In the genomic region with DNA sequence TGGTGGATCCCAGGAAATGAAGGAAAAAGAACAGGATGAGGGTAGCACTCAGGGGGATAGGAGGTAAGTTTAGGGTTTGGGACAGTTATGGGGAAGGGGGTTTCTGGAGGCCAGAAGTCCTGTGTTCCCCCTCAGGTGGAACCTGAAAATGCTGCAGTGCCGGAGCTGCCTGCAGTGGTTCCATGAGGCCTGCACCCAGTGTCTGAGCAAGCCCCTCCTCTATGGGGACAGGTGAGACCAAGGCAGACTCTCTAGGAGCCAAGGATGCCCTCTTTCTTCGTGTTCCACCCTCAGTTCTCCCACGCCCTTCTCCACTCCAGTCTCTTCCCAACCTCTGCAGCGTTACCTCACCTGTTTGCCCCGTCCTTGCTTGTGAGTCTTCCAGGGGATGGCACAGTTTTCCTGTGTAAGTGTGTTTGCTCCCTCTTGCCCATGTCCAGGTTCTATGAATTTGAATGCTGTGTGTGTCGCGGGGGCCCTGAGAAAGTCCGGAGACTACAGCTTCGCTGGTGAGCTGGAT, we compare ENCODE assay signal across 17 cellular contexts. TPM values are rescaled to one million over a fixed set of nuclear protein-coding genes. Genes with fewer than 3 reads are reported as not detected.
DNase-seq lines count a peak whose midpoint lies in the region; ATAC-seq and TF ChIP-seq lines count a peak whose summit lies in the region.
"Had no signal": no experiment of that assay in that cellular context is flagged by ENCODE, and none has a peak within 500 bp of the region (broad histone marks: within the 10 kb centered on the region; RNA-seq: fewer than 3 reads in every experiment).

No MANE protein-coding gene starts in this region.

- DNase-seq in stimulated activated naive CD8-positive, alpha-beta T cell treated with anti-CD3 and anti-CD28 coated beads, Interleukin-15, amount 100 ng/mL, for 72 hours = no peak
- no peak for DNase-seq in stimulated activated naive CD8-positive, alpha-beta T cell treated with anti-CD3 and anti-CD28 coated beads, Interleukin-15, Interleukin-2, amounts not matched to agents 100 U/mL and 50 U/mL, for 24 hours
- no peak for DNase-seq in activated T-helper 1 cell treated with anti-CD3 and anti-CD28 coated beads, Interleukin-12 subunit alpha, Interleukin-12 subunit beta, Interleukin-2, Interleukin-4 antibody, amounts not matched to agents 30 ng/mL and 10 ng/mL and 1 ng/mL, durations not matched to agents 14 hours and 24 hours and 36 hours (ENCODE audit: low spot score)
- DNase-seq in memory B cell (ENCODE audit: low spot score in 2 of 2) (no peak), type B pancreatic cell (ENCODE audit: extremely low spot score, unreplicated experiment) (no peak), NCI-H146 (lab: John Stamatoyannopoulos, UW) (no peak), NCI-H2227 treated with DMSO at 0.1 percent for 48 hours (lab: John Stamatoyannopoulos, UW) (no peak)
- DNase-seq: activated CD4-positive, alpha-beta T cell treated with anti-CD3 and anti-CD28 coated beads for 1 hour; effector CD8-positive, alpha-beta T cell; foreskin fibroblast; HCEC 1CT; Karpas-422; NCI-H1436 treated with DMSO at 0.1 percent for 48 hours; PC-9; stimulated activated CD4-positive, alpha-beta T cell treated with anti-CD3 and anti-CD28 coated beads, Interleukin-15, amount 100 ng/mL, for 24 hours; testis had no signal

- H3K9me3 Mint-ChIP-seq in stimulated activated naive CD8-positive, alpha-beta T cell treated with anti-CD3 and anti-CD28 coated beads, Interleukin-15, amount 100 ng/mL, for 72 hours = no peaks in the 10 kb centered on the region
- no peaks in the 10 kb centered on the region for H3K9me3 Mint-ChIP-seq in activated T-helper 1 cell treated with anti-CD3 and anti-CD28 coated beads, Interleukin-12 subunit alpha, Interleukin-12 subunit beta, Interleukin-2, Interleukin-4 antibody, amounts not matched to agents 30 ng/mL and 10 ng/mL and 1 ng/mL, durations not matched to agents 14 hours and 24 hours and 36 hours
- H3K9me3 Mint-ChIP-seq in memory B cell = no peaks in the 10 kb centered on the region
- no peaks in the 10 kb centered on the region for H3K9me3 Mint-ChIP-seq in type B pancreatic cell

- peaks cover 33% of the 10 kb centered on the region for H3K36me3 Mint-ChIP-seq in activated T-helper 1 cell treated with anti-CD3 and anti-CD28 coated beads, Interleukin-12 subunit alpha, Interleukin-12 subunit beta, Interleukin-2, Interleukin-4 antibody, amounts not matched to agents 30 ng/mL and 10 ng/mL and 1 ng/mL, durations not matched to agents 14 hours and 24 hours and 36 hours (ENCODE audit: low read depth)
- H3K36me3 Mint-ChIP-seq in memory B cell = peaks cover 22% of the 10 kb centered on the region
- peaks cover 10% of the 10 kb centered on the region for H3K36me3 Mint-ChIP-seq in type B pancreatic cell

- H3K27me3 Mint-ChIP-seq in stimulated activated naive CD8-positive, alpha-beta T cell treated with anti-CD3 and anti-CD28 coated beads, Interleukin-15, amount 100 ng/mL, for 72 hours = no peaks in the 10 kb centered on the region
- H3K27me3 Mint-ChIP-seq in activated T-helper 1 cell treated with anti-CD3 and anti-CD28 coated beads, Interleukin-12 subunit alpha, Interleukin-12 subunit beta, Interleukin-2, Interleukin-4 antibody, amounts not matched to agents 30 ng/mL and 10 ng/mL and 1 ng/mL, durations not matched to agents 14 hours and 24 hours and 36 hours (ENCODE audit: insufficient read depth) = no peaks in the 10 kb centered on the region
- H3K27me3 Mint-ChIP-seq in memory B cell = no peaks in the 10 kb centered on the region
- H3K27me3 Mint-ChIP-seq in type B pancreatic cell = peaks cover 3% of the 10 kb centered on the region

- intact Hi-C loops in activated T-helper 1 cell treated with anti-CD3 and anti-CD28 coated beads, Interleukin-12 subunit alpha, Interleukin-12 subunit beta, Interleukin-2, Interleukin-4 antibody, amounts not matched to agents 30 ng/mL and 10 ng/mL and 1 ng/mL, durations not matched to agents 14 hours and 24 hours and 36 hours (cut with micrococcal nuclease) = loop anchor here (10.0 kb wide), 3 partner anchors 371 to 1239 kb away; partner anchors contain the start of genes AGPAT1, LEMD2, PSMB8 and RNF5

- peaks cover 78% of the 10 kb centered on the region for H3K4me1 Mint-ChIP-seq in stimulated activated naive CD8-positive, alpha-beta T cell treated with anti-CD3 and anti-CD28 coated beads, Interleukin-15, amount 100 ng/mL, for 72 hours
- H3K4me1 Mint-ChIP-seq in activated T-helper 1 cell treated with anti-CD3 and anti-CD28 coated beads, Interleukin-12 subunit alpha, Interleukin-12 subunit beta, Interleukin-2, Interleukin-4 antibody, amounts not matched to agents 30 ng/mL and 10 ng/mL and 1 ng/mL, durations not matched to agents 14 hours and 24 hours and 36 hours (ENCODE audit: low read depth) = peaks cover 74% of the 10 kb centered on the region
- peaks cover 60% of the 10 kb centered on the region for H3K4me1 Mint-ChIP-seq in memory B cell
- H3K4me1 Mint-ChIP-seq in type B pancreatic cell (ENCODE audit: unreplicated experiment) = peaks cover 53% of the 10 kb centered on the region

- H3K4me3 Mint-ChIP-seq in stimulated activated naive CD8-positive, alpha-beta T cell treated with anti-CD3 and anti-CD28 coated beads, Interleukin-15, amount 100 ng/mL, for 72 hours = no peak overlapping the region
- peak overlapping the region; percentile 41 for H3K4me3 Mint-ChIP-seq in activated T-helper 1 cell treated with anti-CD3 and anti-CD28 coated beads, Interleukin-12 subunit alpha, Interleukin-12 subunit beta, Interleukin-2, Interleukin-4 antibody, amounts not matched to agents 30 ng/mL and 10 ng/mL and 1 ng/mL, durations not matched to agents 14 hours and 24 hours and 36 hours
- peak overlapping the region; percentile 27 for H3K4me3 Mint-ChIP-seq in memory B cell
- peak overlapping the region; percentile 73 for H3K4me3 Mint-ChIP-seq in type B pancreatic cell

- no peak for TF ChIP-seq CTCF in type B pancreatic cell (conservative IDR thresholded peaks at IDR 0.05)

- ATAC-seq in stimulated activated naive CD8-positive, alpha-beta T cell treated with anti-CD3 and anti-CD28 coated beads, Interleukin-15, amount 100 ng/mL, for 72 hours = no peak
- ATAC-seq in stimulated activated naive CD8-positive, alpha-beta T cell treated with anti-CD3 and anti-CD28 coated beads, Interleukin-15, Interleukin-2, amounts not matched to agents 100 U/mL and 50 U/mL, for 24 hours = no peak
- ATAC-seq in memory B cell (ENCODE audit: low read depth) (no peak), HG03432 (IDR thresholded peaks at IDR 0.05; ENCODE audit: unreplicated experiment) (no peak)

- H3K27ac Mint-ChIP-seq in stimulated activated naive CD8-positive, alpha-beta T cell treated with anti-CD3 and anti-CD28 coated beads, Interleukin-15, amount 100 ng/mL, for 72 hours = peak overlapping the region; percentile 50 to 55
- peak overlapping the region; percentile 49 for H3K27ac Mint-ChIP-seq in activated T-helper 1 cell treated with anti-CD3 and anti-CD28 coated beads, Interleukin-12 subunit alpha, Interleukin-12 subunit beta, Interleukin-2, Interleukin-4 antibody, amounts not matched to agents 30 ng/mL and 10 ng/mL and 1 ng/mL, durations not matched to agents 14 hours and 24 hours and 36 hours
- H3K27ac Mint-ChIP-seq in memory B cell = peak overlapping the region; percentile 92
- peak overlapping the region; percentile 70 for H3K27ac Mint-ChIP-seq in type B pancreatic cell

RNA-seq across cellular contexts. Expression of gene PHF1, which starts 2.8 kb away (rescaled TPM):
- 28.7 and 38.8 TPM in 2 replicates for total RNA-seq in activated T-helper 1 cell treated with anti-CD3 and anti-CD28 coated beads, Interleukin-12 subunit alpha, Interleukin-12 subunit beta, Interleukin-2, Interleukin-4 antibody, amounts not matched to agents 30 ng/mL and 10 ng/mL and 1 ng/mL, durations not matched to agents 14 hours and 24 hours and 36 hours
- 23.8 and 49.6 TPM in 2 replicates for total RNA-seq in type B pancreatic cell (ENCODE audit: low replicate concordance)

RNA-seq across cellular contexts. Expression of gene CUTA, which starts 4.2 kb away (rescaled TPM):
- 131 and 137 TPM in 2 replicates for total RNA-seq in activated T-helper 1 cell treated with anti-CD3 and anti-CD28 coated beads, Interleukin-12 subunit alpha, Interleukin-12 subunit beta, Interleukin-2, Interleukin-4 antibody, amounts not matched to agents 30 ng/mL and 10 ng/mL and 1 ng/mL, durations not matched to agents 14 hours and 24 hours and 36 hours
- 212 and 278 TPM in 2 replicates for total RNA-seq in type B pancreatic cell (ENCODE audit: low replicate concordance)

RNA-seq across cellular contexts. Expression of gene SYNGAP1, which starts 6.2 kb away (rescaled TPM):
- total RNA-seq in activated T-helper 1 cell treated with anti-CD3 and anti-CD28 coated beads, Interleukin-12 subunit alpha, Interleukin-12 subunit beta, Interleukin-2, Interleukin-4 antibody, amounts not matched to agents 30 ng/mL and 10 ng/mL and 1 ng/mL, durations not matched to agents 14 hours and 24 hours and 36 hours = 37.1 and 56.6 TPM in 2 replicates
- total RNA-seq in type B pancreatic cell (ENCODE audit: low replicate concordance) = 18.4 and 74.1 TPM in 2 replicates

RNA-seq across cellular contexts. Expression of gene KIFC1, which starts 22.0 kb away (rescaled TPM):
- 54.7 and 59.6 TPM in 2 replicates for total RNA-seq in activated T-helper 1 cell treated with anti-CD3 and anti-CD28 coated beads, Interleukin-12 subunit alpha, Interleukin-12 subunit beta, Interleukin-2, Interleukin-4 antibody, amounts not matched to agents 30 ng/mL and 10 ng/mL and 1 ng/mL, durations not matched to agents 14 hours and 24 hours and 36 hours
- 28.0 and 67.7 TPM in 2 replicates for total RNA-seq in type B pancreatic cell (ENCODE audit: low replicate concordance)

RNA-seq across cellular contexts. Expression of gene ZBTB9, which starts 40.7 kb away (rescaled TPM):
- total RNA-seq in activated T-helper 1 cell treated with anti-CD3 and anti-CD28 coated beads, Interleukin-12 subunit alpha, Interleukin-12 subunit beta, Interleukin-2, Interleukin-4 antibody, amounts not matched to agents 30 ng/mL and 10 ng/mL and 1 ng/mL, durations not matched to agents 14 hours and 24 hours and 36 hours = 15.8 and 17.0 TPM in 2 replicates
- 11.3 and 14.5 TPM in 2 replicates for total RNA-seq in type B pancreatic cell (ENCODE audit: low replicate concordance)

Comparison
In these comparisons a context has a peak if more than half of its experiments do, and no peak if none do; other contexts are left out.
1. H3K4me3 Mint-ChIP-seq: peak in activated T-helper 1 cell treated with anti-CD3 and anti-CD28 coated beads, Interleukin-12 subunit alpha, Interleukin-12 subunit beta, Interleukin-2, Interleukin-4 antibody, amounts not matched to agents 30 ng/mL and 10 ng/mL and 1 ng/mL, durations not matched to agents 14 hours and 24 hours and 36 hours (single experiment), memory B cell (single experiment) and type B pancreatic cell (single experiment); none in stimulated activated naive CD8-positive, alpha-beta T cell treated with anti-CD3 and anti-CD28 coated beads, Interleukin-15, amount 100 ng/mL, for 72 hours (0 of 2).
2. Peak in every context shown above with its lines, with median percentiles within 50 percentile points of each other: H3K27ac Mint-ChIP-seq.